Comparison of ENCODE assay signal across 16 cellular contexts in the genomic region with DNA sequence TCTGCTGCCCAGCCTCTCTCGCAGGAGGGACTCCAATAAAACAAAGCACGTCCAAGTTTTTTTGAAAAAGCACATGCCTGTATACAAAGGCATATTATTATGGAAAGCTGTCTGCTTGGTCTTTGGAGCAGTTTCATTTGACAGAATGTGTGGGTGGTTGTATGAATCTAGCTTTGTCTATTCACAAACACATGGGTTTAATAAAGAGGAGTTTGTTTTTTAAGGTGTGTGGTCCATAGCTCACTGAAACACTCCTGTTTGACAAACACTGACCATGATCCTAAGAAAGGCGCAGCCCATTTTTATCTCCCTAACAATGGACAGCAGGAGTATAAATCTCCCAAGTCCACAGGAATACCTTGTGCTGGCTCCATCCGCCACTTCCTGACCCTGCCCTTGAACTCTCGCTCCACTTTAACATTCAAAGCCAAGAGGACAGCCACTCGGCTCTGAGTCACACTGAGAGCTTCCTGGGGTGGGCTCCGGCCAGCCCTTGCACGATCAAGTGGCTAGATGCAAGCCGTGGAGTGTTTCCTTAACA.
DNase-seq lines count a peak whose midpoint lies in the region; ATAC-seq and TF ChIP-seq lines count a peak whose summit lies in the region.
"Had no signal": no experiment of that assay in that cellular context is flagged by ENCODE, and none has a peak within 500 bp of the region (broad histone marks: within the 10 kb centered on the region; RNA-seq: fewer than 3 reads in every experiment).

No MANE protein-coding gene starts in this region.

- DNase-seq in NCI-H748 (lab: John Stamatoyannopoulos, UW; ENCODE audit: unreplicated experiment) (peak; percentile 2), NCI-H748 treated with DMSO at 0.1 percent for 48 hours (lab: John Stamatoyannopoulos, UW) (no peak), foreskin fibroblast (peak; percentile 22 to 28), lung (ENCODE audit: low spot score) (peak; percentile 29), T-cell (no peak), A673 (ENCODE audit: low spot score) (no peak)
- DNase-seq: 8988T; activated CD4-positive, CD25-positive, alpha-beta regulatory T cell; activated CD8-positive, alpha-beta memory T cell treated with anti-CD3 and anti-CD28 coated beads, Interleukin-2, amount 50 U/mL, for 48 hours; Calu3; effector CD4-positive, alpha-beta T cell; NCI-H1930; SK-N-SH had no signal

- H3K36me3 ChIP-seq in lung (ENCODE audit: control insufficient read depth in 2 of 2, insufficient read depth in 2 of 2, low read length in 2 of 2) (no peaks in the 10 kb centered on the region), A673 (ENCODE audit: insufficient read depth, low read length, poor library complexity, severe bottlenecking) (no peaks in the 10 kb centered on the region)

- intact Hi-C loops in A673 (cut with micrococcal nuclease; ENCODE audit: unreplicated experiment) = no loop called here

- H3K4me3 Mint-ChIP-seq in T-cell = no peak overlapping the region

- H3K4me3 ChIP-seq in foreskin fibroblast (ENCODE audit: low read depth in 1 of 2, low read length in 2 of 2) (no peak overlapping the region), lung (no peak overlapping the region), A673 (ENCODE audit: low read depth, low read length, poor library complexity, severe bottlenecking) (no peak overlapping the region)

- peak overlapping the region in 1 of 2 donors; percentile 70 for H3K27ac ChIP-seq in lung (ENCODE audit: low read depth in 1 of 2, low read length in 1 of 2)
- no peak overlapping the region for H3K27ac ChIP-seq in A673 (ENCODE audit: low read depth, low read length, poor library complexity, severe bottlenecking)
- H3K27ac ChIP-seq: KMS-11 had no signal

- peaks cover 4 to 10% of the 10 kb centered on the region in 2 donors for H3K4me1 ChIP-seq in lung (ENCODE audit: control insufficient read depth in 2 of 2, insufficient read depth in 2 of 2, low read length in 2 of 2)
- H3K4me1 ChIP-seq in A673 (ENCODE audit: insufficient read depth, low read length, poor library complexity, severe bottlenecking) = no peaks in the 10 kb centered on the region

- BruUV-seq in A673 (replicated peaks; lab: Mats Ljungman, UMichigan) = no TSS peak

- no peaks in the 10 kb centered on the region for H3K9me3 Mint-ChIP-seq in T-cell

- H3K36me3 Mint-ChIP-seq in T-cell = no peaks in the 10 kb centered on the region

- ATAC-seq in lung (ENCODE audit: insufficient read depth, low FRiP score) (peak; percentile 34), T-cell (replicated peaks in 1 of 4) (no peak), GM19328 (IDR thresholded peaks at IDR 0.05; ENCODE audit: unreplicated experiment) (no peak), HG03135 (IDR thresholded peaks at IDR 0.05; ENCODE audit: unreplicated experiment) (no peak)

- H3K27me3 Mint-ChIP-seq in T-cell = peaks cover 0 to 16% of the 10 kb centered on the region in 2 donors

- H3K27me3 ChIP-seq in lung (ENCODE audit: control insufficient read depth, insufficient read depth) = no peaks in the 10 kb centered on the region
- no peaks in the 10 kb centered on the region for H3K27me3 ChIP-seq in A673 (replicated peaks; ENCODE audit: insufficient read depth, low read depth, low read length, poor library complexity)

- TF ChIP-seq CTCF in foreskin fibroblast (IDR thresholded peaks at IDR 0.05; ENCODE audit: low read depth, low read length) = no peak
- TF ChIP-seq CTCF in lung (IDR thresholded peaks at IDR 0.05; ENCODE audit: control extremely low read depth, extremely low read depth) = no peak
- no peak for TF ChIP-seq CTCF in A673 (conservative IDR thresholded peaks at IDR 0.05; ENCODE audit: low read depth, low read length)

- CTCF ChIA-PET in T-cell (lab: Charles Lee) = no interaction called here
- CTCF ChIA-PET in A673 (lab: Charles Lee) = no interaction called here

- POLR2A ChIA-PET in T-cell (lab: Charles Lee) (no interaction called here), A673 (lab: Charles Lee; ENCODE audit: low non-redundant PET) (no interaction called here)

- 47 to 66% methylated on average over 9 of the region's 9 CpGs for WGBS in lung, 2 donors

- H3K4me1 Mint-ChIP-seq in T-cell = no peaks in the 10 kb centered on the region

- H3K9me3 ChIP-seq in lung (ENCODE audit: control insufficient read depth in 2 of 2, insufficient read depth in 1 of 2, low read length in 1 of 2) (no peaks in the 10 kb centered on the region), A673 (ENCODE audit: low read depth, low read length, poor library complexity, severe bottlenecking) (no peaks in the 10 kb centered on the region)
- H3K9me3 ChIP-seq: SK-N-SH had no signal

- H3K27ac Mint-ChIP-seq in T-cell = no peak overlapping the region

Comparison
In these comparisons a context has a peak if more than half of its experiments do, and no peak if none do; other contexts are left out.
1. DNase-seq: peak in NCI-H748 (single experiment), foreskin fibroblast (2 of 2) and lung (single experiment); none in NCI-H748 treated with DMSO at 0.1 percent for 48 hours (single experiment), T-cell (0 of 34) and A673 (single experiment).